1 cellular context compared by ENCODE assay signal in genomic region chr1:6864166-6864565, GRCh38.
TF ChIP-seq lines count a peak whose summit lies in the region.

No MANE protein-coding gene starts in this region.

TF ChIP-seq in HCT116, 20 proteins besides CTCF, POLR2A, EP300 and RAD21 (continued from another document):
- TF ChIP-seq REST (IDR thresholded peaks at IDR 0.05; ENCODE audit: low read depth) (no peak), FOSL1 (IDR thresholded peaks at IDR 0.05; ENCODE audit: low read depth) (no peak), ZNF274 (IDR thresholded peaks at IDR 0.05; ENCODE audit: low read depth, low read length) (no peak)
